Comparison of ENCODE assay signal across 8 cellular contexts in genomic region chr3:44478055-44478468, GRCh38. TPM values are rescaled to one million over a fixed set of nuclear protein-coding genes. Genes with fewer than 3 reads are reported as not detected.
DNase-seq lines count a peak whose midpoint lies in the region; ATAC-seq and TF ChIP-seq lines count a peak whose summit lies in the region.

No MANE protein-coding gene starts in this region.

- peaks cover 8% of the 10 kb centered on the region for H3K27me3 Mint-ChIP-seq in H9 (ENCODE audit: low read depth)

- H3K4me2 ChIP-seq in H9 (ENCODE audit: insufficient read depth, insufficient read length, low read length) (peak overlapping the region; percentile 61), mesenchymal stem cell (ENCODE audit: low read length, poor library complexity, severe bottlenecking) (peak overlapping the region; percentile 67)

- peaks cover 2% of the 10 kb centered on the region for H3K79me1 ChIP-seq in H9 (ENCODE audit: insufficient read depth, low read depth, low read length, poor library complexity, severe bottlenecking)
- peaks cover 2% of the 10 kb centered on the region for H3K79me1 ChIP-seq in mesenchymal stem cell (replicated peaks; ENCODE audit: low read length, poor library complexity, severe bottlenecking)

- H3K4me3 Mint-ChIP-seq in H9, result peak overlapping the region; percentile 84 to 92

- H2BK5ac ChIP-seq in H9 (ENCODE audit: insufficient read length, low read length) (no peak overlapping the region), mesenchymal stem cell (ENCODE audit: low read depth, low read length, poor library complexity, severe bottlenecking) (no peak overlapping the region)

- H3K9me3 ChIP-seq in A673 (ENCODE audit: low read depth, low read length, poor library complexity, severe bottlenecking), result no peaks in the 10 kb centered on the region
- no peaks in the 10 kb centered on the region for H3K9me3 ChIP-seq in H9 (ENCODE audit: control insufficient read depth, low read depth, low read length)
- no peaks in the 10 kb centered on the region for H3K9me3 ChIP-seq in mesenchymal stem cell (ENCODE audit: control insufficient read depth, low read length)

- peaks cover 5% of the 10 kb centered on the region; the same call in 1 of the 2 replicates for H3K79me2 ChIP-seq in H9 (ENCODE audit: insufficient read depth, low read length)

- H3K4me3 ChIP-seq in A673 (ENCODE audit: low read depth, low read length, poor library complexity, severe bottlenecking), result peak overlapping the region; percentile 67
- peak overlapping the region; percentile 51 for H3K4me3 ChIP-seq in astrocyte of the cerebellum (ENCODE audit: low read depth, low read length)
- H3K4me3 ChIP-seq in mesenchymal stem cell (ENCODE audit: insufficient read depth in 1 of 2, low read depth in 1 of 2, low read length in 2 of 2), result peak overlapping the region in 1 of 2 experiments; percentile 82

- no peak overlapping the region for H4K91ac ChIP-seq in H9 (ENCODE audit: insufficient read length, low read depth, low read length)
- no peak overlapping the region for H4K91ac ChIP-seq in mesenchymal stem cell (ENCODE audit: low read length)

- H3K27ac ChIP-seq in A673 (ENCODE audit: low read depth, low read length, poor library complexity, severe bottlenecking) (peak overlapping the region; percentile 59), H9 (ENCODE audit: insufficient read length, low read depth, low read length) (no peak overlapping the region), mesenchymal stem cell (ENCODE audit: low read length, poor library complexity, severe bottlenecking) (no peak overlapping the region)

- peaks cover 33 to 35% of the 10 kb centered on the region in 2 experiments for H3K4me1 Mint-ChIP-seq in H9

- H2AK5ac ChIP-seq in H9 (ENCODE audit: insufficient read length, low read length), result no peak overlapping the region
- no peak overlapping the region for H2AK5ac ChIP-seq in mesenchymal stem cell (ENCODE audit: low read length, severe bottlenecking)

- peaks cover 3% of the 10 kb centered on the region for H3K23me2 ChIP-seq in H9 (ENCODE audit: insufficient read length, low read depth, low read length, poor library complexity, severe bottlenecking)

- in situ Hi-C loops in astrocyte of the cerebellum (cut with HindIII; ENCODE audit: low sequenced_read_pairs), result no loop called here

- H4K8ac ChIP-seq in H9 (replicated peaks; ENCODE audit: insufficient read length, low read depth, low read length), result no peak overlapping the region
- H4K8ac ChIP-seq in mesenchymal stem cell (ENCODE audit: low read length), result peak overlapping the region; percentile 93

- no CpG with 5 or more reads among the region's 4 CpGs for WGBS in H9 (ENCODE audit: extremely low coverage, insufficient read length, low lambda C conversion rate)
- 82% methylated on average over 4 of the region's 4 CpGs for WGBS in mesenchymal stem cell

- H2BK12ac ChIP-seq in H9 (ENCODE audit: insufficient read length, low read depth, low read length) (no peak overlapping the region), mesenchymal stem cell (ENCODE audit: low read length in 2 of 2) (peak overlapping the region in 1 of 2 experiments; percentile 21)

- H3K27me3 ChIP-seq in A673 (replicated peaks; ENCODE audit: insufficient read depth, low read depth, low read length, poor library complexity) (no peaks in the 10 kb centered on the region), H9 (ENCODE audit: insufficient read depth, low read length) (no peaks in the 10 kb centered on the region), mesenchymal stem cell (ENCODE audit: control insufficient read depth in 1 of 2, insufficient read depth in 1 of 2, low read length in 2 of 2) (no peaks in the 10 kb centered on the region)

- CTCF ChIA-PET in A673 (lab: Charles Lee), result no interaction called here

- no peaks in the 10 kb centered on the region for H3K36me3 Mint-ChIP-seq in H9 (ENCODE audit: insufficient read depth in 1 of 3, low read depth in 3 of 3)

- H2AFZ ChIP-seq in H9 (ENCODE audit: low read length) (no peak overlapping the region), mesenchymal stem cell (ENCODE audit: low read depth, low read length) (peak overlapping the region; percentile 98)

- no peaks in the 10 kb centered on the region for H3K9me3 Mint-ChIP-seq in H9

- intact Hi-C loops in A673 (cut with micrococcal nuclease; ENCODE audit: unreplicated experiment), result no loop called here

- peak overlapping the region in 2 of 3 experiments; percentile 85 to 94; a peak in 1 of 7 replicates for H3K27ac Mint-ChIP-seq in H9

- no TSS peak for BruUV-seq in A673 (replicated peaks; lab: Mats Ljungman, UMichigan)

- H3T11ph ChIP-seq in H9 (ENCODE audit: low read length), result no peak overlapping the region

- H2BK20ac ChIP-seq in H9 (ENCODE audit: low read depth, low read length, poor library complexity, severe bottlenecking), result no peak overlapping the region

- ATAC-seq in GM18909 (IDR thresholded peaks at IDR 0.05; ENCODE audit: poor library complexity, unreplicated experiment) (no peak), GM19351 (IDR thresholded peaks at IDR 0.05; ENCODE audit: unreplicated experiment) (no peak), HG03342 (IDR thresholded peaks at IDR 0.05; ENCODE audit: unreplicated experiment) (no peak)

- H3K23ac ChIP-seq in H9 (ENCODE audit: insufficient read length, low read depth, low read length) (no peak overlapping the region), mesenchymal stem cell (ENCODE audit: low read length in 2 of 2) (no peak overlapping the region)

- no peak overlapping the region for H2BK15ac ChIP-seq in H9 (ENCODE audit: low read depth, low read length)
- no peak overlapping the region for H2BK15ac ChIP-seq in mesenchymal stem cell (ENCODE audit: low read depth, poor library complexity, severe bottlenecking)

- no peak overlapping the region for H4K5ac ChIP-seq in H9 (ENCODE audit: insufficient read length, low read depth, low read length)

- H3K4me1 ChIP-seq in A673 (ENCODE audit: insufficient read depth, low read length, poor library complexity, severe bottlenecking) (no peaks in the 10 kb centered on the region), H9 (ENCODE audit: insufficient read depth, low read length) (no peaks in the 10 kb centered on the region), mesenchymal stem cell (ENCODE audit: control insufficient read depth, insufficient read depth, low read depth, low read length) (peaks cover 4% of the 10 kb centered on the region)

- TF ChIP-seq CTCF in A673 (conservative IDR thresholded peaks at IDR 0.05; ENCODE audit: low read depth, low read length) (no peak), H9 (conservative IDR thresholded peaks at IDR 0.05) (no peak), astrocyte of the cerebellum (IDR thresholded peaks at IDR 0.05; ENCODE audit: low read depth, low read length, missing control alignments) (no peak)

- no peak overlapping the region for H2BK120ac ChIP-seq in H9 (ENCODE audit: low read depth, low read length, poor library complexity, severe bottlenecking)
- no peak overlapping the region for H2BK120ac ChIP-seq in mesenchymal stem cell (ENCODE audit: low read depth, low read length)

- H3K18ac ChIP-seq in H9 (ENCODE audit: insufficient read length, low read depth, low read length) (no peak overlapping the region), mesenchymal stem cell (ENCODE audit: low read depth in 1 of 2, low read length in 2 of 2) (no peak overlapping the region)

- H3K4ac ChIP-seq in H9 (ENCODE audit: low read depth, low read length) (no peak overlapping the region), mesenchymal stem cell (ENCODE audit: low read depth in 1 of 2, low read length in 2 of 2) (peak overlapping the region in 1 of 2 experiments; percentile 66)

- no peaks in the 10 kb centered on the region for H3K36me3 ChIP-seq in A673 (ENCODE audit: insufficient read depth, low read length, poor library complexity, severe bottlenecking)
- no peaks in the 10 kb centered on the region for H3K36me3 ChIP-seq in mesenchymal stem cell (ENCODE audit: control insufficient read depth in 1 of 2, insufficient read depth in 2 of 2, low read depth in 1 of 2, low read length in 2 of 2)

- no peak overlapping the region for H3K9ac ChIP-seq in H9 (ENCODE audit: extremely low read depth, insufficient read length, low read length)
- H3K9ac ChIP-seq in mesenchymal stem cell (ENCODE audit: low read length), result peak overlapping the region; percentile 87

- H3K14ac ChIP-seq in H9 (ENCODE audit: insufficient read depth, low read length), result no peak overlapping the region
- H3K14ac ChIP-seq in mesenchymal stem cell (ENCODE audit: low read length in 2 of 2), result no peak overlapping the region

- POLR2A ChIA-PET in A673 (lab: Charles Lee; ENCODE audit: low non-redundant PET), result no interaction called here

- H4K20me1 ChIP-seq in H9 (ENCODE audit: control insufficient read depth, insufficient read depth, insufficient read length), result no peaks in the 10 kb centered on the region

- DNase-seq in A673 (ENCODE audit: low spot score), result no peak
- no peak for DNase-seq in H9
- no peak for DNase-seq in astrocyte of the cerebellum (ENCODE audit: low read depth)
- no peak for DNase-seq in mesenchymal stem cell
- no peak for DNase-seq in NCI-H1436 treated with DMSO at 0.1 percent for 48 hours (lab: John Stamatoyannopoulos, UW)

- H3K56ac ChIP-seq in H9 (ENCODE audit: insufficient read length, low read depth, low read length), result no peak overlapping the region

RNA-seq across cellular contexts. Expression of gene ZNF445, which starts 0.6 kb away (rescaled TPM):
- 17.6 and 18.6 TPM in 2 replicates for total RNA-seq in A673 (2021)
- total RNA-seq in H9 (2021), result 24.8 and 26.0 TPM in 2 replicates
- 3.9 TPM for polyA plus RNA-seq in mesenchymal stem cell (2013, experiment 1 of 2)
- polyA plus RNA-seq in mesenchymal stem cell (2013, experiment 2 of 2), result 3.6 TPM
